ENCODE assay signal across 24 cellular contexts in genomic region chr5:18527017-18527416, GRCh38.
"Had no signal": no experiment of that assay in that cellular context is flagged by ENCODE, and none has a peak within 500 bp of the region (broad histone marks: within the 10 kb centered on the region; RNA-seq: fewer than 3 reads in every experiment).

No MANE protein-coding gene starts in this region.

- H3K36me3 ChIP-seq: left lung, neural progenitor cell, right atrium auricular region, stomach, suprapubic skin, tibial nerve had no signal

- H3K27me3 ChIP-seq: foreskin keratinocyte, left lung, neural progenitor cell, right atrium auricular region, stomach, suprapubic skin, tibial nerve had no signal

- H3K4me3 ChIP-seq: left lung, lung, neural progenitor cell, psoas muscle, right atrium auricular region, stomach, suprapubic skin, tibial nerve had no signal

- H3K4me3 Mint-ChIP-seq: activated T-cell treated with anti-CD3 and anti-CD28 coated beads, Interleukin-2, amount 50 U/mL, for 24 hours; activated T-helper 17 cell treated with anti-CD3 and anti-CD28 coated beads, Interleukin-2, amount 50 U/mL, for 72 hours; brain; mesothelial cell of epicardium; naive thymus-derived CD8-positive, alpha-beta T cell; neural progenitor cell had no signal

- H3K9me3 ChIP-seq: left lung, psoas muscle, right atrium auricular region, suprapubic skin, tibial nerve had no signal

- ATAC-seq: activated naive CD4-positive, alpha-beta T cell treated with anti-CD3 and anti-CD28 coated beads, Interleukin-2, amount 50 U/mL, for 72 hours; activated T-helper 17 cell treated with anti-CD3 and anti-CD28 coated beads, Interleukin-2, amount 50 U/mL, for 72 hours; foreskin keratinocyte; left lung; naive thymus-derived CD8-positive, alpha-beta T cell; psoas muscle had no signal

- DNase-seq: activated CD4-positive, alpha-beta T cell treated with anti-CD3 and anti-CD28 coated beads, Interleukin-2, amount 50 U/mL, for 4 hours; activated CD8-positive, alpha-beta memory T cell treated with anti-CD3 and anti-CD28 coated beads for 24 hours; activated CD8-positive, alpha-beta memory T cell treated with anti-CD3 and anti-CD28 coated beads, Interleukin-2, amount 50 U/mL, for 4 hours; activated T-cell treated with anti-CD3 and anti-CD28 coated beads, Interleukin-2, amount 50 U/mL, for 24 hours; aorta; dermis blood vessel endothelial cell; effector CD8-positive, alpha-beta T cell; foreskin keratinocyte; kidney glomerular epithelial cell; left lung; naive thymus-derived CD8-positive, alpha-beta T cell; psoas muscle; stimulated activated CD4-positive, alpha-beta T cell treated with anti-CD3 and anti-CD28 coated beads, Interleukin-4, amount 100 ng/mL, for 4 hours; stomach; T-helper 9 cell had no signal

- H3K9ac ChIP-seq: neural progenitor cell had no signal

- H3K36me3 Mint-ChIP-seq: activated naive CD4-positive, alpha-beta T cell treated with anti-CD3 and anti-CD28 coated beads, Interleukin-2, amount 50 U/mL, for 72 hours; brain; mesothelial cell of epicardium; naive thymus-derived CD8-positive, alpha-beta T cell; neural progenitor cell had no signal

- H3K27me3 Mint-ChIP-seq: activated T-cell treated with anti-CD3 and anti-CD28 coated beads, Interleukin-2, amount 50 U/mL, for 24 hours; activated T-helper 17 cell treated with anti-CD3 and anti-CD28 coated beads, Interleukin-2, amount 50 U/mL, for 72 hours; brain; naive thymus-derived CD8-positive, alpha-beta T cell had no signal

- H3K4me1 ChIP-seq: foreskin keratinocyte, left lung, neural progenitor cell, psoas muscle, right atrium auricular region, stomach, suprapubic skin, tibial nerve had no signal

- H3K27ac Mint-ChIP-seq: activated naive CD4-positive, alpha-beta T cell treated with anti-CD3 and anti-CD28 coated beads, Interleukin-2, amount 50 U/mL, for 72 hours; activated T-cell treated with anti-CD3 and anti-CD28 coated beads, Interleukin-2, amount 50 U/mL, for 24 hours; activated T-helper 17 cell treated with anti-CD3 and anti-CD28 coated beads, Interleukin-2, amount 50 U/mL, for 72 hours; brain; mesothelial cell of epicardium; naive thymus-derived CD8-positive, alpha-beta T cell; neural progenitor cell had no signal

- H3K27ac ChIP-seq: foreskin keratinocyte, left lung, neural progenitor cell, psoas muscle, right atrium auricular region, stomach, suprapubic skin, tibial nerve had no signal

- H3K9me3 Mint-ChIP-seq: activated naive CD4-positive, alpha-beta T cell treated with anti-CD3 and anti-CD28 coated beads, Interleukin-2, amount 50 U/mL, for 72 hours; activated T-cell treated with anti-CD3 and anti-CD28 coated beads, Interleukin-2, amount 50 U/mL, for 24 hours; activated T-helper 17 cell treated with anti-CD3 and anti-CD28 coated beads, Interleukin-2, amount 50 U/mL, for 72 hours; brain; mesothelial cell of epicardium; neural progenitor cell had no signal

- H3K4me1 Mint-ChIP-seq: activated T-helper 17 cell treated with anti-CD3 and anti-CD28 coated beads, Interleukin-2, amount 50 U/mL, for 72 hours; brain; mesothelial cell of epicardium; naive thymus-derived CD8-positive, alpha-beta T cell; neural progenitor cell had no signal
